ENCODE assay signal across 1 cellular context in genomic region chr9:16268037-16269010, GRCh38.
TF ChIP-seq lines count a peak whose summit lies in the region.

No MANE protein-coding gene starts in this region.

TF ChIP-seq in SK-N-SH treated with all-trans-retinoic acid at 6 μM for 48 hours, 23 proteins besides CTCF, POLR2A, EP300 and RAD21 (continued from another document):
- TF ChIP-seq PATZ1 (CRISPR knock-in tag; IDR thresholded peaks at IDR 0.05; ENCODE audit: borderline replicate concordance) (no peak), CSDC2 (CRISPR knock-in tag; IDR thresholded peaks at IDR 0.05) (no peak)
